ENCODE assay signal across 27 cellular contexts in genomic region chr16:14423344-14423743, GRCh38.
DNase-seq lines count a peak whose midpoint lies in the region; ATAC-seq and TF ChIP-seq lines count a peak whose summit lies in the region.
"Had no signal": no experiment of that assay in that cellular context is flagged by ENCODE, and none has a peak within 500 bp of the region (broad histone marks: within the 10 kb centered on the region; RNA-seq: fewer than 3 reads in every experiment).

No MANE protein-coding gene starts in this region.

- H3K27ac ChIP-seq in PC-9 = no peak overlapping the region
- peak overlapping the region; percentile 48 to 59 for H3K27ac ChIP-seq in thoracic aorta
- H3K27ac ChIP-seq: ovary, right atrium auricular region had no signal

- H3K4me1 ChIP-seq in PC-9 (replicated peaks; ENCODE audit: insufficient read depth) = peaks cover 36% of the 10 kb centered on the region
- peaks cover 21 to 56% of the 10 kb centered on the region in 2 donors for H3K4me1 ChIP-seq in thoracic aorta (ENCODE audit: control insufficient read depth in 1 of 2, low read depth in 2 of 2)

- H3K4me3 ChIP-seq in PC-9 (no peak overlapping the region), fibroblast of the aortic adventitia (ENCODE audit: low read depth, low read length) (no peak overlapping the region), thoracic aorta (no peak overlapping the region)
- H3K4me3 ChIP-seq: ovary, right atrium auricular region had no signal

- H3K36me3 ChIP-seq in PC-9 (ENCODE audit: low read depth) (no peaks in the 10 kb centered on the region), thoracic aorta (no peaks in the 10 kb centered on the region)
- H3K36me3 ChIP-seq: ovary, right atrium auricular region had no signal

- TF ChIP-seq CTCF in PC-9 (conservative IDR thresholded peaks at IDR 0.05) = no peak
- TF ChIP-seq CTCF in fibroblast of the aortic adventitia (IDR thresholded peaks at IDR 0.05; ENCODE audit: insufficient read depth, low read length) = no peak
- TF ChIP-seq CTCF in thoracic aorta (IDR thresholded peaks at IDR 0.05) = no peak
- no peak for TF ChIP-seq CTCF in activated CD8-positive, alpha-beta T cell treated with anti-CD3 and anti-CD28 coated beads for 36 hours (IDR thresholded peaks at IDR 0.05)

- peak overlapping the region; percentile 35; the same call in 1 of the 2 replicates for H3K4me2 ChIP-seq in PC-9

- no peaks in the 10 kb centered on the region for H3K27me3 Mint-ChIP-seq in activated CD8-positive, alpha-beta T cell treated with anti-CD3 and anti-CD28 coated beads for 36 hours
- H3K27me3 Mint-ChIP-seq: activated CD4-positive, alpha-beta memory T cell treated with anti-CD3 and anti-CD28 coated beads, Interleukin-2, amount 10 ng/mL, durations not matched to agents 7 days and 5 days; CD4-positive, alpha-beta memory T cell; dendritic cell treated with granulocyte-macrophage colony-stimulating factor and Interleukin-4, amounts not matched to agents 40 ng/mL and 50 ng/mL, for 4 days had no signal

- H3K27ac Mint-ChIP-seq in activated CD8-positive, alpha-beta T cell treated with anti-CD3 and anti-CD28 coated beads for 36 hours = no peak overlapping the region
- H3K27ac Mint-ChIP-seq: activated CD4-positive, alpha-beta memory T cell treated with anti-CD3 and anti-CD28 coated beads, Interleukin-2, amount 10 ng/mL, durations not matched to agents 7 days and 5 days; activated T-helper 2 cell treated with anti-CD3 and anti-CD28 coated beads, Interferon-gamma antibody, Interleukin-2, Interleukin-4, amounts not matched to agents 10 μg/mL and 5 μg/mL and 100 μg/mL, durations not matched to agents 14 hours and 24 hours and 36 hours; CD4-positive, alpha-beta memory T cell; dendritic cell treated with granulocyte-macrophage colony-stimulating factor and Interleukin-4, amounts not matched to agents 40 ng/mL and 50 ng/mL, for 4 days; nephron had no signal

- POLR2A ChIA-PET in PC-9 (lab: Charles Lee; ENCODE audit: unreplicated experiment) = interaction anchor here (0.6 kb wide), 1 partner anchor 22 kb away, joined by 8 read pairs; no protein-coding TSS in a partner anchor
- POLR2A ChIA-PET in activated CD8-positive, alpha-beta T cell treated with anti-CD3 and anti-CD28 coated beads for 36 hours (lab: Charles Lee) = no interaction called here

- DNase-seq in GM03348 (ENCODE audit: low spot score) (peak; percentile 32), PC-9 (peak in 1 of 2 experiments; percentile 32), fibroblast of the aortic adventitia (ENCODE audit: low read depth) (peak; percentile 25), thoracic aorta (ENCODE audit: low spot score) (no peak)
- no peak for DNase-seq in activated CD8-positive, alpha-beta T cell treated with anti-CD3 and anti-CD28 coated beads for 36 hours
- DNase-seq in stimulated activated CD4-positive, alpha-beta T cell treated with anti-CD3 and anti-CD28 coated beads, Interleukin-12 subunit alpha, Interleukin-12 subunit beta, amount 100 ng/mL, for 4 hours = no peak
- DNase-seq: activated CD4-positive, alpha-beta memory T cell treated with anti-CD3 and anti-CD28 coated beads, Interleukin-2, amount 10 ng/mL, durations not matched to agents 7 days and 5 days; activated CD4-positive, alpha-beta T cell treated with anti-CD3 and anti-CD28 coated beads for 1 hour; aorta; caudate nucleus; CD4-positive, alpha-beta memory T cell; DMS 273 treated with DMSO at 0.1 percent for 48 hours; glutamatergic neuron; HCEC 1CT; islet precursor cell; Karpas-422; ovary; substantia nigra; T-helper 2 cell had no signal

- BruUV-seq in PC-9 (replicated peaks; lab: Mats Ljungman, UMichigan) = no TSS peak

- ATAC-seq in thoracic aorta (ENCODE audit: insufficient number of reproducible peaks, low FRiP score, low read depth) = no peak
- no peak for ATAC-seq in GM21360 (IDR thresholded peaks at IDR 0.05; ENCODE audit: unreplicated experiment)
- no peak for ATAC-seq in activated CD8-positive, alpha-beta T cell treated with anti-CD3 and anti-CD28 coated beads for 36 hours
- no peak for ATAC-seq in HG03280 (IDR thresholded peaks at IDR 0.05; ENCODE audit: unreplicated experiment)
- ATAC-seq: activated naive CD4-positive, alpha-beta T cell treated with anti-CD3 and anti-CD28 coated beads, Interleukin-2, amount 50 U/mL, for 72 hours; Right ventricle myocardium inferior had no signal

- H3K79me2 ChIP-seq in PC-9 (ENCODE audit: low read depth) = no peaks in the 10 kb centered on the region

- intact Hi-C loops in PC-9 (cut with micrococcal nuclease; ENCODE audit: unreplicated experiment) = loop anchor here (2.0 kb wide), 1 partner anchor 105 kb away; no protein-coding TSS in a partner anchor
- intact Hi-C loops in activated CD8-positive, alpha-beta T cell treated with anti-CD3 and anti-CD28 coated beads for 36 hours (cut with micrococcal nuclease) = no loop called here

- no peaks in the 10 kb centered on the region for H4K20me1 ChIP-seq in PC-9 (ENCODE audit: insufficient read depth)

- no peaks in the 10 kb centered on the region for H3K27me3 ChIP-seq in PC-9 (ENCODE audit: insufficient read depth, low read depth)
- no peaks in the 10 kb centered on the region for H3K27me3 ChIP-seq in thoracic aorta (replicated peaks; ENCODE audit: insufficient read depth)
- H3K27me3 ChIP-seq: ovary, right atrium auricular region had no signal

- no peaks in the 10 kb centered on the region for H3K9me2 ChIP-seq in PC-9 (ENCODE audit: insufficient read depth)

- H2AFZ ChIP-seq in PC-9 = no peak overlapping the region

- CTCF ChIA-PET in PC-9 (lab: Charles Lee) = no interaction called here
- CTCF ChIA-PET in activated CD8-positive, alpha-beta T cell treated with anti-CD3 and anti-CD28 coated beads for 36 hours (lab: Charles Lee) = no interaction called here

- no peaks in the 10 kb centered on the region for H3K9me3 Mint-ChIP-seq in activated CD8-positive, alpha-beta T cell treated with anti-CD3 and anti-CD28 coated beads for 36 hours
- H3K9me3 Mint-ChIP-seq: activated CD4-positive, alpha-beta memory T cell treated with anti-CD3 and anti-CD28 coated beads, Interleukin-2, amount 10 ng/mL, durations not matched to agents 7 days and 5 days; activated naive CD4-positive, alpha-beta T cell treated with anti-CD3 and anti-CD28 coated beads, Interleukin-2, amount 50 U/mL, for 72 hours; activated T-helper 2 cell treated with anti-CD3 and anti-CD28 coated beads, Interferon-gamma antibody, Interleukin-2, Interleukin-4, amounts not matched to agents 10 μg/mL and 5 μg/mL and 100 μg/mL, durations not matched to agents 14 hours and 24 hours and 36 hours; CD4-positive, alpha-beta memory T cell; dendritic cell treated with granulocyte-macrophage colony-stimulating factor and Interleukin-4, amounts not matched to agents 40 ng/mL and 50 ng/mL, for 4 days; nephron had no signal

- H3K4me1 Mint-ChIP-seq in activated CD8-positive, alpha-beta T cell treated with anti-CD3 and anti-CD28 coated beads for 36 hours (ENCODE audit: low read depth) = no peaks in the 10 kb centered on the region
- H3K4me1 Mint-ChIP-seq: activated CD4-positive, alpha-beta memory T cell treated with anti-CD3 and anti-CD28 coated beads, Interleukin-2, amount 10 ng/mL, durations not matched to agents 7 days and 5 days; CD4-positive, alpha-beta memory T cell had no signal

- H3F3A ChIP-seq in PC-9 (ENCODE audit: insufficient read depth, low read depth) = peaks cover 23% of the 10 kb centered on the region

- no peak overlapping the region for H3K4me3 Mint-ChIP-seq in activated CD8-positive, alpha-beta T cell treated with anti-CD3 and anti-CD28 coated beads for 36 hours
- H3K4me3 Mint-ChIP-seq: activated CD4-positive, alpha-beta memory T cell treated with anti-CD3 and anti-CD28 coated beads, Interleukin-2, amount 10 ng/mL, durations not matched to agents 7 days and 5 days; dendritic cell treated with granulocyte-macrophage colony-stimulating factor and Interleukin-4, amounts not matched to agents 40 ng/mL and 50 ng/mL, for 4 days; nephron had no signal

- H3K36me3 Mint-ChIP-seq in activated CD8-positive, alpha-beta T cell treated with anti-CD3 and anti-CD28 coated beads for 36 hours (ENCODE audit: low read depth) = no peaks in the 10 kb centered on the region
- H3K36me3 Mint-ChIP-seq: activated naive CD4-positive, alpha-beta T cell treated with anti-CD3 and anti-CD28 coated beads, Interleukin-2, amount 50 U/mL, for 72 hours had no signal

- H3K9me3 ChIP-seq in PC-9 (ENCODE audit: insufficient read depth, low read depth) (no peaks in the 10 kb centered on the region), thoracic aorta (no peaks in the 10 kb centered on the region)
- H3K9me3 ChIP-seq: ovary, right atrium auricular region had no signal

Comparison
In these comparisons a context has a peak if more than half of its experiments do, and no peak if none do; other contexts are left out.
1. DNase-seq: peak in GM03348 (single experiment) and fibroblast of the aortic adventitia (single experiment); none in thoracic aorta (single experiment), activated CD8-positive, alpha-beta T cell treated with anti-CD3 and anti-CD28 coated beads for 36 hours (single experiment) and stimulated activated CD4-positive, alpha-beta T cell treated with anti-CD3 and anti-CD28 coated beads, Interleukin-12 subunit alpha, Interleukin-12 subunit beta, amount 100 ng/mL, for 4 hours (single experiment).